8 cellular contexts compared by ENCODE assay signal in the genomic region with DNA sequence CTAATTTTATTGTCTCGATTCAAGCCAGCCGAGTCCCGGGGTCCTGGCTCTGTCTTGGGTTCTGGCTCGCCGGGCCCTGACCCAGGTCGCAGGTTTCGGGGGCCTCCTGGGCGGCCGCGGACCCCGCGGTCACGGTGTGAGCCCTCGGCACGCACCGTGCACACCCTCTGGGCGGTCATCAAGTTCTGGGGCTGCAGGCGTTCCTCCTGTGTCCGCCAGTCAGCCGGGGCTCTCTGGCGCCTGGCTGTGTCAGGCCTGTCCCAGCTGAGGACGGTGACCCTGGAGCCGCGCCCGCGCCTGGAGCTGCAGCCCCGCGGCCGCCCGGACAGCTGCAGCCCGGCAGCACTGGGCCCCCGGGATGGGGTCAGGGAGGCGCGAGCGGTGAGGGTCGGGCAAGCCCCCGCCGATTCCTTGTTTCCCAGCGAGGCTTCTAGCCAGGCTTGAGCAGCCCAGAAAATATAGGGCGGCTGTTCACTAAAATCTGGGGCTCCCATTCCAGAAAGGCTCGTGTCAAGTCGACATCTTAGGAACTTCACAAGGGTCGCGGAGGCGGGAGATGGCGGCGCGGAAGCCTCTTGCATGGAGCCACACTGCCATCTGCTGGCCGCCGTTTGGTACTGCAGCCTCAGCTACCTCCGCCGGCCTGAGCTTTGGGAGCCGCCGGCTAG. TPM values are rescaled to one million over a fixed set of nuclear protein-coding genes. Genes with fewer than 3 reads are reported as not detected.
A peak's percentile ranks its signal among the peaks of the same experiment; 100 is the strongest.
DNase-seq lines count a peak whose midpoint lies in the region; TF ChIP-seq lines count a peak whose summit lies in the region.

No MANE protein-coding gene starts in this region.

- H3K79me2 ChIP-seq in hepatocyte: peaks cover 34% of the 10 kb centered on the region

- H3K4me1 ChIP-seq in ascending aorta (no peaks in the 10 kb centered on the region), hepatocyte (ENCODE audit: insufficient read depth) (peaks cover 12% of the 10 kb centered on the region)

- H2AFZ ChIP-seq in hepatocyte: peak overlapping the region; percentile 78

- 8% methylated on average over 52 of the region's 54 CpGs for WGBS in hepatocyte (ENCODE audit: low lambda C conversion rate, missing lambda C conversion rate)

- H3K27me3 ChIP-seq in H7 (ENCODE audit: control insufficient read depth, insufficient read depth, low read length): peaks cover 100% of the 10 kb centered on the region
- peaks cover 11% of the 10 kb centered on the region for H3K27me3 ChIP-seq in ascending aorta
- H3K27me3 ChIP-seq in hepatocyte: peaks cover 92% of the 10 kb centered on the region

- H4K20me1 ChIP-seq in hepatocyte (ENCODE audit: insufficient read depth, poor library complexity, severe bottlenecking): no peaks in the 10 kb centered on the region

- TF ChIP-seq CTCF in ascending aorta (IDR thresholded peaks at IDR 0.05) (peak; percentile 97 to 100 (median 99)), hepatocyte (IDR thresholded peaks at IDR 0.05; ENCODE audit: poor library complexity) (peak; percentile 97), retinal pigment epithelial cell (conservative IDR thresholded peaks at IDR 0.05; ENCODE audit: low read depth, low read length) (peak; percentile 93)

- H3K36me3 ChIP-seq in H7 (replicated peaks; ENCODE audit: control insufficient read depth, insufficient read depth, low read length): no peaks in the 10 kb centered on the region
- no peaks in the 10 kb centered on the region for H3K36me3 ChIP-seq in ascending aorta
- H3K36me3 ChIP-seq in hepatocyte (replicated peaks; ENCODE audit: insufficient read depth, low read depth): no peaks in the 10 kb centered on the region

- no peaks in the 10 kb centered on the region for H3K9me3 ChIP-seq in ascending aorta
- no peaks in the 10 kb centered on the region for H3K9me3 ChIP-seq in hepatocyte (ENCODE audit: low read depth)

- intact Hi-C loops in ascending aorta (cut with DNase I): loop anchor here (1.0 to 10.0 kb wide), 3 partner anchors 474 to 1266 kb away; no protein-coding TSS in a partner anchor

- H3K27ac ChIP-seq in ascending aorta (peak overlapping the region in 1 of 2 donors; percentile 51), hepatocyte (no peak overlapping the region)

- peak overlapping the region; percentile 29; the same call in 1 of the 2 replicates for H3K4me3 ChIP-seq in H7 (ENCODE audit: insufficient read depth, low read depth, low read length)
- peak overlapping the region; percentile 47 to 72 for H3K4me3 ChIP-seq in ascending aorta
- H3K4me3 ChIP-seq in hepatocyte: peak overlapping the region; percentile 34
- peak overlapping the region; percentile 49 for H3K4me3 ChIP-seq in retinal pigment epithelial cell (ENCODE audit: low read length)

- DNase-seq in DMS79 (lab: John Stamatoyannopoulos, UW): peak; percentile 49
- DNase-seq in H7: peak; percentile 95
- DNase-seq in NCI-H1417 (lab: John Stamatoyannopoulos, UW): peak; percentile 87 to 92 (median 89)
- DNase-seq in T-helper 22 cell (ENCODE audit: low read depth): peak; percentile 58
- peak in 1 of 2 donors; percentile 93 for DNase-seq in ascending aorta (ENCODE audit: low spot score in 2 of 2)
- peak; percentile 92 for DNase-seq in hepatocyte (ENCODE audit: low spot score)
- peak; percentile 17 for DNase-seq in retinal pigment epithelial cell (ENCODE audit: low read depth)
- DNase-seq in mesenteric fat pad (ENCODE audit: low spot score): no peak

- peak overlapping the region; percentile 96 for H3K4me2 ChIP-seq in hepatocyte

- no peaks in the 10 kb centered on the region for H3K9me2 ChIP-seq in hepatocyte (replicated peaks; ENCODE audit: insufficient read depth)

RNA-seq across cellular contexts. Expression of a gene that starts 4.2 kb away (rescaled TPM):
- total RNA-seq in H7 (2014; rRNA removed; shearing (Covaris generic)): not detected in 2 replicates
- 12.0 TPM for total RNA-seq in ascending aorta
- 0.32 and 0.83 TPM in 2 replicates for total RNA-seq in hepatocyte
- 1.0 TPM in 1 of 2 replicates, not detected in the other for polyA plus RNA-seq in hepatocyte
- 7.5 TPM for total RNA-seq in mesenteric fat pad

RNA-seq across cellular contexts. Expression of a gene that starts 4.7 kb away (rescaled TPM):
- not detected in 2 replicates for total RNA-seq in H7 (2014; rRNA removed; shearing (Covaris generic))
- total RNA-seq in ascending aorta (not detected), hepatocyte (3.6 and 5.9 TPM in 2 replicates), mesenteric fat pad (10.4 TPM)
- polyA plus RNA-seq in hepatocyte: 3.5 and 4.4 TPM in 2 replicates

RNA-seq across cellular contexts. Expression of a gene that starts 8.3 kb away (rescaled TPM):
- not detected in 2 replicates for total RNA-seq in H7 (2014; rRNA removed; shearing (Covaris generic))
- total RNA-seq in ascending aorta (14.4 TPM), hepatocyte (0.83 and 3.0 TPM in 2 replicates), mesenteric fat pad (5.8 TPM)
- 4.1 and 4.5 TPM in 2 replicates for polyA plus RNA-seq in hepatocyte

RNA-seq across cellular contexts. Expression of a gene that starts 13.1 kb away (rescaled TPM):
- total RNA-seq in H7 (2014; rRNA removed; shearing (Covaris generic)): not detected in 2 replicates
- 15.3 TPM for total RNA-seq in ascending aorta
- total RNA-seq in hepatocyte: not detected in 2 replicates
- polyA plus RNA-seq in hepatocyte: 0.16 and 0.23 TPM in 2 replicates
- 3.1 TPM for total RNA-seq in mesenteric fat pad

RNA-seq across cellular contexts. Expression of a gene that starts 13.4 kb away (rescaled TPM):
- total RNA-seq in H7 (2014; rRNA removed; shearing (Covaris generic)): not detected in 2 replicates
- not detected for total RNA-seq in ascending aorta
- 9.9 and 15.1 TPM in 2 replicates for total RNA-seq in hepatocyte
- polyA plus RNA-seq in hepatocyte: 7.7 and 8.1 TPM in 2 replicates
- 19.7 TPM for total RNA-seq in mesenteric fat pad
